Comparison of ENCODE assay signal across 8 cellular contexts in the genomic region with DNA sequence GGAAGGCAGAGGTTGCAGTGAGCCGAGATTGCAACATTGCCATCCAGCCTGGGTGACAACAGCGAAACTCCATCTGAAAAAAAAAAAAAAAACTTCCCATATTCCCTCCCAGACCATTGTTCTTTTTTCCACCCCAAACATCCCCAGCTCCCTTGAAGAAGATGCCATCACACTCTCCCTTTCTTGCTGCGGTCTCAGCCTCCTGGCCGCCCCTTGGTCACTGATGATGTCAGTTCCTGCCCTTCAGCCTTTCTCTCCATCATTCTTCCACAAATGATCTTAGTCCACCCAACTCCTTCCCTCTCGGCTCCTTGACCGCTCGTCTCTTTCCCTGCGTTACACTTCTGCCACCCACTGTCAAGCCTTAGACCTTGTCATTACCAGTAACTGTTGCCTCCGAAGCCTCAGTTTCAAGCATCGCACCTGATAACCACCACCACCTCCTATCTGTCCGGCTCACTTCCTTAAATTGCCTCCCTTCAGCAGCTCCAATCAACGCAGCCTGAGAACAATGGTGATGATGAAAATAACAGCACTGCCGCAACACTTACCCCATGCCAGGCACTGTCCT. TPM values are rescaled to one million over a fixed set of nuclear protein-coding genes. Genes with fewer than 3 reads are reported as not detected.
DNase-seq lines count a peak whose midpoint lies in the region; ATAC-seq, FAIRE-seq and TF ChIP-seq lines count a peak whose summit lies in the region.
"Not testable (repeated sequence)": the region's sequence is repeated elsewhere in the genome, so short reads cannot be mapped to it uniquely, and the experiment has no call there.
"Had no signal": no experiment of that assay in that cellular context is flagged by ENCODE, and none has a peak within 500 bp of the region (broad histone marks: within the 10 kb centered on the region; RNA-seq: fewer than 3 reads in every experiment).

No MANE protein-coding gene starts in this region.

- not testable (repeated sequence) for FAIRE-seq in GM12878 (lab: Jason Lieb, UNC)

- not testable (repeated sequence) for TF ChIP-seq EP300 in GM12878 (IDR thresholded peaks at IDR 0.05; ENCODE audit: borderline replicate concordance in 1 of 2, control insufficient read depth in 1 of 2, low read depth in 2 of 2, low read length in 2 of 2)

- H3K4me3 ChIP-seq in GM12878; fibroblast of pulmonary artery (replicated peaks; ENCODE audit: low read depth, low read length): not testable (repeated sequence)

- DNase-seq in ELR (ENCODE audit: low read depth) (peak; percentile 8), HT1080 (ENCODE audit: low read depth) (peak; percentile 26), fibroblast of pulmonary artery (ENCODE audit: low read depth) (peak; percentile 21), stromal cell of bone marrow (ENCODE audit: low read depth) (peak; percentile 25)
- not testable (repeated sequence) for DNase-seq in GM12878 (ENCODE audit: low read depth, low spot score); left cardiac atrium; memory B cell (ENCODE audit: low spot score in 2 of 2)

- POLR2A ChIA-PET in GM12878 (lab: Charles Lee), result not testable (repeated sequence)

- H3K4me3 Mint-ChIP-seq in memory B cell, result not testable (repeated sequence)

- intact Hi-C loops in GM12878 (cut with micrococcal nuclease; ENCODE audit: unreplicated experiment); left cardiac atrium (cut with DNase I): not testable (repeated sequence)

- ATAC-seq in GM12878 (peak; percentile 65), left cardiac atrium (peak; percentile 61 to 80), memory B cell (ENCODE audit: low read depth) (peak; percentile 49)

- not testable (repeated sequence) for BruUV-seq in GM12878 (replicated peaks; lab: Mats Ljungman, UMichigan)

- SMC1A ChIA-PET in GM12878 (lab: Charles Lee; ENCODE audit: uncharacterized antibody, unreplicated experiment), result not testable (repeated sequence)

- H3K4me2 ChIP-seq in GM12878 (ENCODE audit: control insufficient read depth, insufficient read depth), result not testable (repeated sequence)

- H3K27me3 ChIP-seq in GM12878 (replicated peaks in 1 of 2; ENCODE audit: control insufficient read depth in 2 of 2, insufficient read depth in 2 of 2, low read length in 1 of 2), result not testable (repeated sequence)

- H3K79me2 ChIP-seq in GM12878 (ENCODE audit: control insufficient read depth, insufficient read depth, low read length), result not testable (repeated sequence)

- in situ Hi-C loops in GM12878 (cut with MboI), result not testable (repeated sequence)

- not testable (repeated sequence) for H3K36me3 ChIP-seq in GM12878 (ENCODE audit: control insufficient read depth in 2 of 2, insufficient read depth in 2 of 2, low read length in 1 of 2)

- RAD21 ChIA-PET in GM12878 (lab: Charles Lee; ENCODE audit: unreplicated experiment), result not testable (repeated sequence)

- H3K9ac ChIP-seq in GM12878 (ENCODE audit: control insufficient read depth, insufficient read depth, low read length), result not testable (repeated sequence)

- not testable (repeated sequence) for H3K4me1 Mint-ChIP-seq in memory B cell

- H3K36me3 Mint-ChIP-seq in memory B cell, result not testable (repeated sequence)

- H3K9me3 Mint-ChIP-seq in memory B cell, result not testable (repeated sequence)

- WGBS in GM12878 (ENCODE audit: insufficient coverage, insufficient replicate concordance, low lambda C conversion rate, missing lambda C conversion rate), result 46% methylated on average over 5 of the region's 13 CpGs

- H3K9me3 ChIP-seq in GM12878 (replicated peaks; ENCODE audit: control insufficient read depth, insufficient read depth, low read length), result not testable (repeated sequence)

- not testable (repeated sequence) for H3K27ac ChIP-seq in GM12878 (ENCODE audit: control insufficient read depth, insufficient read depth)

- H2AFZ ChIP-seq in GM12878 (ENCODE audit: control insufficient read depth, low read depth, low read length), result not testable (repeated sequence)

- not testable (repeated sequence) for TF ChIP-seq CTCF in GM12878 (IDR thresholded peaks at IDR 0.05 in 2 of 3, conservative IDR thresholded peaks at IDR 0.05 in 1 of 3; ENCODE audit: control insufficient read depth in 2 of 3, extremely low read depth in 1 of 3, insufficient read depth in 1 of 3, low read depth in 3 of 3, low read length in 3 of 3); fibroblast of pulmonary artery (IDR thresholded peaks at IDR 0.05; ENCODE audit: low read length, missing control alignments)

- not testable (repeated sequence) for H4K20me1 ChIP-seq in GM12878 (ENCODE audit: control insufficient read depth, insufficient read depth)

- CTCF ChIA-PET in GM12878 (lab: Yijun Ruan, JAX), result interaction anchor here (0.6 kb wide), 1 partner anchor 291 kb away, joined by 3 read pairs; no protein-coding TSS in a partner anchor

- TF ChIP-seq RAD21 in GM12878 (IDR thresholded peaks at IDR 0.05; ENCODE audit: insufficient read depth, low read depth, low read length), result not testable (repeated sequence)

- not testable (repeated sequence) for H3K4me1 ChIP-seq in GM12878 (ENCODE audit: control insufficient read depth, insufficient read depth, low read length)

- not testable (repeated sequence) for H3K27ac Mint-ChIP-seq in memory B cell

- TF ChIP-seq POLR2A in GM12878 (IDR thresholded peaks at IDR 0.05; ENCODE audit: low read depth, low read length), result not testable (repeated sequence)

- H3K27me3 Mint-ChIP-seq in memory B cell, result not testable (repeated sequence)

RNA-seq across cellular contexts. Expression of a gene that starts 23.1 kb away (rescaled TPM):
- total RNA-seq in HT1080 (2014; rRNA removed; shearing (Covaris generic)), result 0.16 TPM in 1 of 2 replicates, not detected in the other
- polyA plus RNA-seq in HT1080 (2015; cell fraction: cytosol; rRNA removed), result 0.40 and 0.51 TPM in 2 replicates
- 0.50 TPM in 1 of 2 replicates, not detected in the other for polyA plus RNA-seq in HT1080 (2015; cell fraction: nucleus; rRNA removed)
- total RNA-seq in GM12878 (2013; cell fraction: nucleolus; rRNA removed), result 0.48 and 1.2 TPM in 2 replicates
- 0.28 and 0.44 TPM in 2 replicates for total RNA-seq in GM12878 (2014; rRNA removed)
- 0.27 TPM in 1 of 2 replicates, not detected in the other for total RNA-seq in GM12878 (2014; rRNA removed; fragmentation: Illumina TruSeq; extraction: Trizol)
- 0.18 TPM in 1 of 2 replicates, not detected in the other for total RNA-seq in GM12878 (2021)
- polyA plus RNA-seq in GM12878 (2011; ENCODE audit: low read depth), result 0.35 TPM
- 0.41 and 0.42 TPM in 2 replicates for polyA plus RNA-seq in GM12878 (2011; rRNA removed)
- 0.65 and 0.69 TPM in 2 replicates for polyA plus RNA-seq in GM12878 (2011; cell fraction: cytosol; rRNA removed)
- polyA plus RNA-seq in GM12878 (2011; cell fraction: nucleus; rRNA removed), result 0.79 and 0.82 TPM in 2 replicates
- polyA plus RNA-seq in GM12878 (2012), result 0.30 and 0.48 TPM in 2 replicates
- polyA plus RNA-seq in GM12878 (2014; fragmentation: Illumina TruSeq; extraction: Trizol), result 0.12 and 1.1 TPM in 2 replicates
- polyA plus RNA-seq in GM12878 (2014; fragmentation: Nextera tagmentation; extraction: Ambion mirVana), result under 1 TPM in 1 of 2 experiments, not detected in 1; 0.07 TPM
- polyA plus RNA-seq in GM12878 (2014; rRNA removed), result 0.06 and 0.10 TPM in 2 replicates
- under 1 TPM in 1 of 2 experiments, not detected in 1; 0.33 TPM for polyA plus RNA-seq in GM12878 (2016; fragmentation: Nextera tagmentation; extraction: Ambion mirVana)
- polyA minus RNA-seq in GM12878 (2011; rRNA and poly(A)+ RNA removed), result 0.37 and 1.0 TPM in 2 replicates
- polyA minus RNA-seq in GM12878 (2011; cell fraction: cytosol; rRNA and poly(A)+ RNA removed), result not detected in 2 replicates
- polyA minus RNA-seq in GM12878 (2011; cell fraction: nucleus; rRNA and poly(A)+ RNA removed), result 0.29 and 0.73 TPM in 2 replicates
- under 1 TPM; 0.65 to 0.71 TPM for total RNA-seq in left cardiac atrium
- total RNA-seq: CD4-positive, alpha-beta memory T cell had no signal

RNA-seq across cellular contexts. Expression of a gene that starts 33.2 kb away (rescaled TPM):
- 10.5 and 10.7 TPM in 2 replicates for total RNA-seq in HT1080 (2014; rRNA removed; shearing (Covaris generic))
- polyA plus RNA-seq in HT1080 (2015; cell fraction: cytosol; rRNA removed), result 8.0 and 8.1 TPM in 2 replicates
- polyA plus RNA-seq in HT1080 (2015; cell fraction: nucleus; rRNA removed), result 10.2 and 10.7 TPM in 2 replicates
- 15.8 and 15.9 TPM in 2 replicates for total RNA-seq in GM12878 (2013; cell fraction: nucleolus; rRNA removed)
- 11.8 and 12.8 TPM in 2 replicates for total RNA-seq in GM12878 (2014; rRNA removed)
- 15.6 and 16.0 TPM in 2 replicates for total RNA-seq in GM12878 (2014; rRNA removed; fragmentation: Illumina TruSeq; extraction: Trizol)
- 14.8 TPM in 2 replicates for total RNA-seq in GM12878 (2021)
- 7.9 TPM for polyA plus RNA-seq in GM12878 (2011; ENCODE audit: low read depth)
- 19.8 and 23.0 TPM in 2 replicates for polyA plus RNA-seq in GM12878 (2011; rRNA removed)
- 10.3 and 10.7 TPM in 2 replicates for polyA plus RNA-seq in GM12878 (2011; cell fraction: cytosol; rRNA removed)
- 9.7 and 13.5 TPM in 2 replicates for polyA plus RNA-seq in GM12878 (2011; cell fraction: nucleus; rRNA removed)
- 9.4 and 11.5 TPM in 2 replicates for polyA plus RNA-seq in GM12878 (2012)
- 14.6 and 20.8 TPM in 2 replicates for polyA plus RNA-seq in GM12878 (2014; fragmentation: Illumina TruSeq; extraction: Trizol)
- 1 to 10 TPM; 3.2 to 4.2 TPM for polyA plus RNA-seq in GM12878 (2014; fragmentation: Nextera tagmentation; extraction: Ambion mirVana)
- 8.4 and 8.8 TPM in 2 replicates for polyA plus RNA-seq in GM12878 (2014; rRNA removed)
- 1 to 10 TPM; 8.1 to 8.4 TPM for polyA plus RNA-seq in GM12878 (2016; fragmentation: Nextera tagmentation; extraction: Ambion mirVana)
- polyA minus RNA-seq in GM12878 (2011; rRNA and poly(A)+ RNA removed), result 10.9 and 12.6 TPM in 2 replicates
- 6.0 and 7.1 TPM in 2 replicates for polyA minus RNA-seq in GM12878 (2011; cell fraction: cytosol; rRNA and poly(A)+ RNA removed)
- 4.0 and 5.2 TPM in 2 replicates for polyA minus RNA-seq in GM12878 (2011; cell fraction: nucleus; rRNA and poly(A)+ RNA removed)
- 10 to 100 TPM; 15.1 to 16.4 TPM for total RNA-seq in left cardiac atrium

RNA-seq across cellular contexts. Expression of a gene that starts 59.4 kb away (rescaled TPM):
- 100 and 114 TPM in 2 replicates for total RNA-seq in HT1080 (2014; rRNA removed; shearing (Covaris generic))
- polyA plus RNA-seq in HT1080 (2015; cell fraction: cytosol; rRNA removed), result 100 and 102 TPM in 2 replicates
- polyA plus RNA-seq in HT1080 (2015; cell fraction: nucleus; rRNA removed), result 52.0 and 53.0 TPM in 2 replicates
- 46.9 and 48.1 TPM in 2 replicates for total RNA-seq in GM12878 (2013; cell fraction: nucleolus; rRNA removed)
- total RNA-seq in GM12878 (2014; rRNA removed), result 96.0 and 130 TPM in 2 replicates
- total RNA-seq in GM12878 (2014; rRNA removed; fragmentation: Illumina TruSeq; extraction: Trizol), result 63.8 and 65.2 TPM in 2 replicates
- total RNA-seq in GM12878 (2021), result 69.6 and 74.5 TPM in 2 replicates
- 33.3 TPM for polyA plus RNA-seq in GM12878 (2011; ENCODE audit: low read depth)
- 139 and 178 TPM in 2 replicates for polyA plus RNA-seq in GM12878 (2011; rRNA removed)
- 45.9 and 70.7 TPM in 2 replicates for polyA plus RNA-seq in GM12878 (2011; cell fraction: cytosol; rRNA removed)
- polyA plus RNA-seq in GM12878 (2011; cell fraction: nucleus; rRNA removed), result 27.9 and 35.6 TPM in 2 replicates
- 67.4 and 81.8 TPM in 2 replicates for polyA plus RNA-seq in GM12878 (2012)
- 86.2 and 103 TPM in 2 replicates for polyA plus RNA-seq in GM12878 (2014; fragmentation: Illumina TruSeq; extraction: Trizol)
- polyA plus RNA-seq in GM12878 (2014; fragmentation: Nextera tagmentation; extraction: Ambion mirVana), result 10 to 100 TPM; 23.5 to 41.9 TPM
- 84.8 and 115 TPM in 2 replicates for polyA plus RNA-seq in GM12878 (2014; rRNA removed)
- 100 to 1,000 TPM; 132 to 148 TPM for polyA plus RNA-seq in GM12878 (2016; fragmentation: Nextera tagmentation; extraction: Ambion mirVana)
- polyA minus RNA-seq in GM12878 (2011; rRNA and poly(A)+ RNA removed), result 26.5 and 34.2 TPM in 2 replicates
- 19.9 and 27.2 TPM in 2 replicates for polyA minus RNA-seq in GM12878 (2011; cell fraction: cytosol; rRNA and poly(A)+ RNA removed)
- 10.2 and 23.4 TPM in 2 replicates for polyA minus RNA-seq in GM12878 (2011; cell fraction: nucleus; rRNA and poly(A)+ RNA removed)
- 100 to 1,000 TPM in 1 of 2 donors, 10 to 100 TPM in 1; 87.9 to 105 TPM for total RNA-seq in left cardiac atrium
